1 cellular context compared by ENCODE assay signal in genomic region chr17:48722924-48723554, GRCh38.
TF ChIP-seq lines count a peak whose summit lies in the region.

PRAC2 (plus strand) TSS chr17:48723185; CDS start chr17:48724411, 1,226 bp downstream.

TF ChIP-seq in H1, 55 proteins besides CTCF, POLR2A, EP300 and RAD21 (continued from another document):
- TF ChIP-seq E2F6 (IDR thresholded peaks at IDR 0.05) (no peak), SRF (IDR thresholded peaks at IDR 0.05; ENCODE audit: low read depth, low read length) (no peak), SP2 (IDR thresholded peaks at IDR 0.05; ENCODE audit: low read length) (no peak), BACH1 (IDR thresholded peaks at IDR 0.05; ENCODE audit: low read length) (no peak), ZNF274 (IDR thresholded peaks at IDR 0.05; ENCODE audit: borderline replicate concordance, extremely low read depth, low read length) (no peak), HDAC2 (IDR thresholded peaks at IDR 0.05; ENCODE audit: borderline replicate concordance in 1 of 2, low read depth in 2 of 2, low read length in 2 of 2) (no peak), SP1 (IDR thresholded peaks at IDR 0.05; ENCODE audit: low read depth, low read length) (0 out of 2 replicates have a peak, but pooled peaks have one; percentile 36), SUZ12 (IDR thresholded peaks at IDR 0.05; ENCODE audit: low read length) (no peak; the same call in 1 of the 2 replicates), CTBP2 (IDR thresholded peaks at IDR 0.05; ENCODE audit: borderline replicate concordance, insufficient read depth, insufficient read length, low read length) (peak; percentile 83), TAF7 (optimal IDR thresholded peaks at IDR 0.05; ENCODE audit: borderline replicate concordance, low read depth, low read length) (no peak), ATF3 (IDR thresholded peaks at IDR 0.05; ENCODE audit: insufficient read depth, low read depth, low read length) (no peak), YY1 (IDR thresholded peaks at IDR 0.05; ENCODE audit: low read depth, low read length) (0 out of 2 replicates have a peak, but pooled peaks have one; percentile 9), KDM5A (IDR thresholded peaks at IDR 0.05; ENCODE audit: low read length) (no peak), NRF1 (IDR thresholded peaks at IDR 0.05; ENCODE audit: low read depth, low read length) (no peak)
